In genomic region chr7:73761854-73762658, GRCh38 we compare ENCODE assay signal across 35 cellular contexts. TPM values are rescaled to one million over a fixed set of nuclear protein-coding genes. Genes with fewer than 3 reads are reported as not detected.
DNase-seq lines count a peak whose midpoint lies in the region; ATAC-seq and TF ChIP-seq lines count a peak whose summit lies in the region.
"Had no signal": no experiment of that assay in that cellular context is flagged by ENCODE, and none has a peak within 500 bp of the region (broad histone marks: within the 10 kb centered on the region; RNA-seq: fewer than 3 reads in every experiment).

No MANE protein-coding gene starts in this region.

- H3K36me3 Mint-ChIP-seq in GM23338 (ENCODE audit: low read depth) (no peaks in the 10 kb centered on the region), progenitor cell of endocrine pancreas (ENCODE audit: insufficient read depth) (peaks cover 3% of the 10 kb centered on the region)
- H3K36me3 Mint-ChIP-seq in stimulated activated naive B cell treated with anti-CD40 and anti-IgM and Interleukin-4, amounts not matched to agents 10 μg/mL and 1 μg/mL and 100 μg/mL, for 72 hours = peaks cover 0 to 3% of the 10 kb centered on the region in 2 donors
- H3K36me3 Mint-ChIP-seq: natural killer cell treated with Interleukin-12 subunit alpha and Interleukin-12 subunit beta and Interleukin-15 and Interleukin-18, amount 100 ng/mL, for 72 hours; stimulated activated memory B cell treated with anti-CD40 and anti-IgM and Interleukin-4, amounts not matched to agents 10 μg/mL and 1 μg/mL and 100 μg/mL, for 72 hours had no signal

- H3F3A ChIP-seq in GM23338 (replicated peaks; ENCODE audit: low read depth) = no peaks in the 10 kb centered on the region

- H3K9me3 ChIP-seq in Panc1 (ENCODE audit: control insufficient read depth, insufficient read depth, low read depth, low read length) (no peaks in the 10 kb centered on the region), iPS-20b (ENCODE audit: insufficient read depth, low read depth, low read length) (no peaks in the 10 kb centered on the region), heart right ventricle (no peaks in the 10 kb centered on the region), ascending aorta (no peaks in the 10 kb centered on the region)
- H3K9me3 ChIP-seq: Caco-2, gastroesophageal sphincter, mucosa of descending colon, pancreas, suprapubic skin had no signal

- WGBS in heart right ventricle, 2 donors = 56 to 61% methylated on average over 8 of the region's 8 CpGs

- TSS peak; percentile 69 for BruUV-seq in Panc1 (replicated peaks; lab: Mats Ljungman, UMichigan)

- H3K27me3 Mint-ChIP-seq in GM23338 (ENCODE audit: insufficient read depth, low read depth, poor library complexity) (peaks cover 5% of the 10 kb centered on the region), progenitor cell of endocrine pancreas (no peaks in the 10 kb centered on the region)
- H3K27me3 Mint-ChIP-seq in stimulated activated naive B cell treated with anti-CD40 and anti-IgM and Interleukin-4, amounts not matched to agents 10 μg/mL and 1 μg/mL and 100 μg/mL, for 72 hours = peaks cover 15 to 34% of the 10 kb centered on the region in 2 donors

- POLR2A ChIA-PET in Panc1 (lab: Charles Lee) = no interaction called here

- in situ Hi-C loops in Panc1 (cut with HindIII; ENCODE audit: low pct_unique_long_range_greater_than_20kb, low sequenced_read_pairs) = no loop called here

- H3K4me2 ChIP-seq in GM23338 = peak overlapping the region; percentile 43; the same call in 1 of the 2 replicates

- no peaks in the 10 kb centered on the region for H3K27me3 ChIP-seq in GM23338 (ENCODE audit: insufficient read depth)
- no peaks in the 10 kb centered on the region for H3K27me3 ChIP-seq in Panc1 (ENCODE audit: control insufficient read depth, insufficient read depth, low read length)
- no peaks in the 10 kb centered on the region for H3K27me3 ChIP-seq in iPS-20b (ENCODE audit: insufficient read depth, low read length)
- H3K27me3 ChIP-seq in heart right ventricle = peaks cover 0 to 16% (median 6%) of the 10 kb centered on the region in 7 donors
- no peaks in the 10 kb centered on the region for H3K27me3 ChIP-seq in ascending aorta
- H3K27me3 ChIP-seq: pancreas had no signal

- H3K4me3 ChIP-seq in GM23338 (no peak overlapping the region), Panc1 (ENCODE audit: low read depth in 2 of 2, low read length in 2 of 2) (no peak overlapping the region), iPS-20b (ENCODE audit: low read length) (no peak overlapping the region), heart right ventricle (no peak overlapping the region), ascending aorta (no peak overlapping the region)
- H3K4me3 ChIP-seq: gastroesophageal sphincter, lung, mucosa of descending colon, pancreas, suprapubic skin had no signal

- CTCF ChIA-PET in Panc1 (lab: Charles Lee) = no interaction called here

- H3K4me3 Mint-ChIP-seq in GM23338 (no peak overlapping the region), progenitor cell of endocrine pancreas (ENCODE audit: low read depth) (no peak overlapping the region)
- H3K4me3 Mint-ChIP-seq in stimulated activated naive B cell treated with anti-CD40 and anti-IgM and Interleukin-4, amounts not matched to agents 10 μg/mL and 1 μg/mL and 100 μg/mL, for 72 hours = no peak overlapping the region
- H3K4me3 Mint-ChIP-seq: activated naive CD8-positive, alpha-beta T cell treated with anti-CD3 and anti-CD28 coated beads, Interleukin-2, amount 50 U/mL, for 24 hours; activated T-cell treated with anti-CD3 and anti-CD28 coated beads, Interleukin-2, amount 50 U/mL, for 24 hours; central memory CD8-positive, alpha-beta T cell; natural killer cell treated with Interleukin-12 subunit alpha and Interleukin-12 subunit beta and Interleukin-15 and Interleukin-18, amount 100 ng/mL, for 72 hours; stimulated activated memory B cell treated with anti-CD40 and anti-IgM and Interleukin-4, amounts not matched to agents 10 μg/mL and 1 μg/mL and 100 μg/mL, for 72 hours; T-helper 2 cell treated with Interferon-gamma antibody and Interleukin-4, amounts not matched to agents 5 μg/mL and 100 μg/mL, for 36 hours had no signal

- no peak for TF ChIP-seq CTCF in GM23338 (conservative IDR thresholded peaks at IDR 0.05; ENCODE audit: low read depth in 2 of 2)
- no peak for TF ChIP-seq CTCF in Panc1 (IDR thresholded peaks at IDR 0.05)
- no peak for TF ChIP-seq CTCF in progenitor cell of endocrine pancreas (IDR thresholded peaks at IDR 0.05; ENCODE audit: unreplicated experiment)
- TF ChIP-seq CTCF in heart right ventricle (IDR thresholded peaks at IDR 0.05) = no peak
- no peak for TF ChIP-seq CTCF in ascending aorta (IDR thresholded peaks at IDR 0.05)

- peak; percentile 94 for ATAC-seq in GM23338
- ATAC-seq in Panc1 = peak; percentile 39; the same call in 1 of the 2 replicates
- no peak for ATAC-seq in stimulated activated naive B cell treated with anti-CD40 and anti-IgM and Interleukin-4, amounts not matched to agents 10 μg/mL and 1 μg/mL and 100 μg/mL, for 72 hours (replicated peaks)
- ATAC-seq in heart right ventricle = no peak
- ATAC-seq: activated naive CD8-positive, alpha-beta T cell treated with anti-CD3 and anti-CD28 coated beads, Interleukin-2, amount 50 U/mL, for 24 hours; gastroesophageal sphincter; mucosa of descending colon; sciatic nerve; stimulated activated memory B cell treated with anti-CD40 and anti-IgM and Interleukin-4, amounts not matched to agents 10 μg/mL and 1 μg/mL and 100 μg/mL, for 72 hours had no signal

- H3K9me2 ChIP-seq in GM23338 (ENCODE audit: insufficient read depth) = no peaks in the 10 kb centered on the region

- no peaks in the 10 kb centered on the region for H3K36me3 ChIP-seq in GM23338 (ENCODE audit: insufficient read depth)
- no peaks in the 10 kb centered on the region for H3K36me3 ChIP-seq in Panc1 (ENCODE audit: control insufficient read depth, insufficient read depth, low read length)
- H3K36me3 ChIP-seq in iPS-20b (ENCODE audit: insufficient read depth, low read depth, low read length) = no peaks in the 10 kb centered on the region
- no peaks in the 10 kb centered on the region for H3K36me3 ChIP-seq in heart right ventricle
- no peaks in the 10 kb centered on the region for H3K36me3 ChIP-seq in ascending aorta
- H3K36me3 ChIP-seq: gastroesophageal sphincter, pancreas, suprapubic skin had no signal

- 0 out of 2 replicates have a peak overlapping the region, but pooled peaks have one; percentile 14 for H2AFZ ChIP-seq in GM23338

- no peaks in the 10 kb centered on the region for H4K20me1 ChIP-seq in GM23338 (replicated peaks; ENCODE audit: insufficient read depth)

- H3K4me1 ChIP-seq in GM23338 (ENCODE audit: insufficient read depth) = peaks cover 9% of the 10 kb centered on the region
- 0 out of 2 replicates have a peak, but pooled peaks cover 4% of the 10 kb centered on the region for H3K4me1 ChIP-seq in Panc1 (ENCODE audit: control insufficient read depth, insufficient read depth, low read length)
- H3K4me1 ChIP-seq in iPS-20b (ENCODE audit: insufficient read depth, low read length) = peaks cover 5% of the 10 kb centered on the region; the same call in 1 of the 2 replicates
- no peaks in the 10 kb centered on the region for H3K4me1 ChIP-seq in heart right ventricle
- no peaks in the 10 kb centered on the region for H3K4me1 ChIP-seq in ascending aorta
- H3K4me1 ChIP-seq: gastroesophageal sphincter, suprapubic skin had no signal

- peak; percentile 78 for DNase-seq in GM23338 (ENCODE audit: low spot score)
- no peak for DNase-seq in Panc1 (ENCODE audit: low read depth, low spot score)
- no peak for DNase-seq in progenitor cell of endocrine pancreas (ENCODE audit: low spot score, unreplicated experiment)
- DNase-seq in stimulated activated naive B cell treated with anti-CD40 and anti-IgM and Interleukin-4, amounts not matched to agents 10 μg/mL and 1 μg/mL and 100 μg/mL, for 72 hours = no peak
- DNase-seq in heart right ventricle = no peak
- DNase-seq in NCI-H1436 (lab: John Stamatoyannopoulos, UW) = no peak
- no peak for DNase-seq in ascending aorta (ENCODE audit: low spot score in 2 of 2)
- DNase-seq: activated CD4-positive, alpha-beta T cell treated with anti-CD3 and anti-CD28 coated beads for 48 hours; activated gamma-delta T cell; activated naive CD8-positive, alpha-beta T cell treated with anti-CD3 and anti-CD28 coated beads, Interleukin-2, amount 50 U/mL, for 24 hours; activated T-cell treated with anti-CD3 and anti-CD28 coated beads, Interleukin-2, amount 50 U/mL, for 24 hours; C1 segment of cervical spinal cord; Caco-2; NCI-H1048; NCI-H187 treated with DMSO at 0.1 percent for 48 hours; NCI-H345; NCI-H774; Right ventricle myocardium superior; stimulated activated CD4-positive, alpha-beta T cell treated with anti-CD3 and anti-CD28 coated beads, Interleukin-12 subunit alpha, Interleukin-12 subunit beta, amount 100 ng/mL, for 4 hours; stimulated activated CD4-positive, alpha-beta T cell treated with anti-CD3 and anti-CD28 coated beads, Interleukin-4, amount 100 ng/mL, for 24 hours had no signal

- H3K27ac ChIP-seq in GM23338 (ENCODE audit: low read depth) (0 out of 2 replicates have a peak overlapping the region, but pooled peaks have one; percentile 45), Panc1 (ENCODE audit: low read length) (no peak overlapping the region), iPS-20b (ENCODE audit: low read length) (no peak overlapping the region), heart right ventricle (no peak overlapping the region), ascending aorta (no peak overlapping the region)
- H3K27ac ChIP-seq: gastroesophageal sphincter, HL-60, pancreas, suprapubic skin had no signal

- peak overlapping the region; percentile 53; the same call in 1 of the 2 replicates for H3K9ac ChIP-seq in iPS-20b (ENCODE audit: low read depth, low read length)

- H3K9me3 Mint-ChIP-seq in GM23338 (no peaks in the 10 kb centered on the region), progenitor cell of endocrine pancreas (ENCODE audit: low read depth) (no peaks in the 10 kb centered on the region)
- no peaks in the 10 kb centered on the region for H3K9me3 Mint-ChIP-seq in stimulated activated naive B cell treated with anti-CD40 and anti-IgM and Interleukin-4, amounts not matched to agents 10 μg/mL and 1 μg/mL and 100 μg/mL, for 72 hours
- H3K9me3 Mint-ChIP-seq: activated naive CD8-positive, alpha-beta T cell treated with anti-CD3 and anti-CD28 coated beads, Interleukin-2, amount 50 U/mL, for 24 hours; activated T-cell treated with anti-CD3 and anti-CD28 coated beads, Interleukin-2, amount 50 U/mL, for 24 hours; central memory CD8-positive, alpha-beta T cell; natural killer cell treated with Interleukin-12 subunit alpha and Interleukin-12 subunit beta and Interleukin-15 and Interleukin-18, amount 100 ng/mL, for 72 hours; stimulated activated memory B cell treated with anti-CD40 and anti-IgM and Interleukin-4, amounts not matched to agents 10 μg/mL and 1 μg/mL and 100 μg/mL, for 72 hours; T-helper 2 cell treated with Interferon-gamma antibody and Interleukin-4, amounts not matched to agents 5 μg/mL and 100 μg/mL, for 36 hours had no signal

- H3K27ac Mint-ChIP-seq in GM23338 (no peak overlapping the region), progenitor cell of endocrine pancreas (peak overlapping the region; percentile 16)
- no peak overlapping the region for H3K27ac Mint-ChIP-seq in stimulated activated naive B cell treated with anti-CD40 and anti-IgM and Interleukin-4, amounts not matched to agents 10 μg/mL and 1 μg/mL and 100 μg/mL, for 72 hours
- H3K27ac Mint-ChIP-seq: activated naive CD8-positive, alpha-beta T cell treated with anti-CD3 and anti-CD28 coated beads, Interleukin-2, amount 50 U/mL, for 24 hours; activated T-cell treated with anti-CD3 and anti-CD28 coated beads, Interleukin-2, amount 50 U/mL, for 24 hours; natural killer cell treated with Interleukin-12 subunit alpha and Interleukin-12 subunit beta and Interleukin-15 and Interleukin-18, amount 100 ng/mL, for 72 hours; stimulated activated memory B cell treated with anti-CD40 and anti-IgM and Interleukin-4, amounts not matched to agents 10 μg/mL and 1 μg/mL and 100 μg/mL, for 72 hours; T-helper 2 cell treated with Interferon-gamma antibody and Interleukin-4, amounts not matched to agents 5 μg/mL and 100 μg/mL, for 36 hours had no signal

- intact Hi-C loops in Panc1 (cut with micrococcal nuclease; ENCODE audit: unreplicated experiment) = no loop called here
- intact Hi-C loops in heart right ventricle (cut with DNase I) = no loop called here
- intact Hi-C loops in ascending aorta (cut with DNase I) = no loop called here

- no peaks in the 10 kb centered on the region for H3K79me2 ChIP-seq in GM23338 (replicated peaks; ENCODE audit: insufficient read depth)

- H3K4me1 Mint-ChIP-seq in GM23338 = peaks cover 11% of the 10 kb centered on the region
- peaks cover 11% of the 10 kb centered on the region for H3K4me1 Mint-ChIP-seq in progenitor cell of endocrine pancreas (ENCODE audit: low read depth)
- H3K4me1 Mint-ChIP-seq in stimulated activated naive B cell treated with anti-CD40 and anti-IgM and Interleukin-4, amounts not matched to agents 10 μg/mL and 1 μg/mL and 100 μg/mL, for 72 hours = no peaks in the 10 kb centered on the region
- H3K4me1 Mint-ChIP-seq: activated naive CD8-positive, alpha-beta T cell treated with anti-CD3 and anti-CD28 coated beads, Interleukin-2, amount 50 U/mL, for 24 hours; central memory CD8-positive, alpha-beta T cell; stimulated activated memory B cell treated with anti-CD40 and anti-IgM and Interleukin-4, amounts not matched to agents 10 μg/mL and 1 μg/mL and 100 μg/mL, for 72 hours had no signal

RNA-seq across cellular contexts. Expression of gene CLDN3, which starts 8.0 kb away (rescaled TPM):
- 24.1 and 27.7 TPM in 2 replicates for total RNA-seq in GM23338 (2014; rRNA removed; shearing (Covaris generic))
- polyA plus RNA-seq in GM23338 (2016; fragmentation: Nextera tagmentation; extraction: Ambion mirVana) = 20.1 and 21.4 TPM in 2 replicates
- total RNA-seq in Panc1 (2021; ENCODE audit: unreplicated experiment) = 16.8 TPM
- 66.8 TPM for polyA plus RNA-seq in Panc1 (2012; ENCODE audit: insufficient read length)
- 49.0 and 49.9 TPM in 2 replicates for total RNA-seq in progenitor cell of endocrine pancreas
- total RNA-seq in heart right ventricle = not detected
- not detected for polyA plus RNA-seq in heart right ventricle
- not detected for total RNA-seq in ascending aorta
- total RNA-seq: fibroblast of lung; natural killer cell treated with Interleukin-12 subunit alpha and Interleukin-12 subunit beta and Interleukin-15 and Interleukin-18, amount 100 ng/mL, for 72 hours; Right ventricle myocardium superior; sciatic nerve had no signal
- polyA plus RNA-seq: AG04450, fibroblast of lung, keratinocyte had no signal

RNA-seq across cellular contexts. Expression of gene ABHD11, which starts 23.5 kb away (rescaled TPM):
- 16.3 and 24.6 TPM in 2 replicates for total RNA-seq in GM23338 (2014; rRNA removed; shearing (Covaris generic))
- polyA plus RNA-seq in GM23338 (2016; fragmentation: Nextera tagmentation; extraction: Ambion mirVana) (18.0 and 18.7 TPM in 2 replicates), heart right ventricle (10 to 100 TPM; 26.8 to 36.6 TPM)
- total RNA-seq in Panc1 (2021; ENCODE audit: unreplicated experiment) (54.2 TPM), progenitor cell of endocrine pancreas (62.9 and 69.7 TPM in 2 replicates), heart right ventricle (10 to 100 TPM; 20.0 to 36.8 (median 29.6) TPM), ascending aorta (55.7 TPM)
- polyA plus RNA-seq in Panc1 (2012; ENCODE audit: insufficient read length) = 53.1 TPM

RNA-seq across cellular contexts. Expression of gene STX1A, which starts 42.6 kb away (rescaled TPM):
- total RNA-seq in GM23338 (2014; rRNA removed; shearing (Covaris generic)) = 9.4 and 19.8 TPM in 2 replicates
- polyA plus RNA-seq in GM23338 (2016; fragmentation: Nextera tagmentation; extraction: Ambion mirVana) = 9.1 and 11.7 TPM in 2 replicates
- 80.9 TPM for total RNA-seq in Panc1 (2021; ENCODE audit: unreplicated experiment)
- polyA plus RNA-seq in Panc1 (2012; ENCODE audit: insufficient read length) = 75.5 TPM
- total RNA-seq in progenitor cell of endocrine pancreas = 40.9 and 46.6 TPM in 2 replicates
- total RNA-seq in heart right ventricle = 1 to 10 TPM in 9 of 10 donors, under 1 TPM in 1; 0.88 to 2.7 (median 1.8) TPM
- polyA plus RNA-seq in heart right ventricle = 1 to 10 TPM; 2.5 to 3.4 TPM
- 13.1 TPM for total RNA-seq in ascending aorta

Comparison
In these comparisons a context has a peak if more than half of its experiments do, and no peak if none do; other contexts are left out.
1. ATAC-seq: peak in GM23338 (single experiment) and Panc1 (single experiment); none in stimulated activated naive B cell treated with anti-CD40 and anti-IgM and Interleukin-4, amounts not matched to agents 10 μg/mL and 1 μg/mL and 100 μg/mL, for 72 hours (0 of 2) and heart right ventricle (0 of 8).
2. RNA of gene CLDN3, which starts 8.0 kb away (total RNA-seq): 49.0 to 49.9 TPM in progenitor cell of endocrine pancreas, 24.1 to 27.7 TPM in GM23338 and 16.8 TPM in Panc1 (single experiment); not detected in heart right ventricle and not detected in ascending aorta (single experiment); every median in the first group is over 10 times any median in the second.